In genomic region chr14:59296508-59296907, GRCh38 we compare ENCODE assay signal across 25 cellular contexts.
DNase-seq lines count a peak whose midpoint lies in the region; ATAC-seq and TF ChIP-seq lines count a peak whose summit lies in the region.
"Had no signal": no experiment of that assay in that cellular context is flagged by ENCODE, and none has a peak within 500 bp of the region (broad histone marks: within the 10 kb centered on the region; RNA-seq: fewer than 3 reads in every experiment).

No MANE protein-coding gene starts in this region.

- H3K4me1 ChIP-seq in right cardiac atrium (ENCODE audit: control insufficient read depth, insufficient read depth, low read length) (peaks cover 19% of the 10 kb centered on the region), heart right ventricle (peaks cover 15 to 91% (median 66%) of the 10 kb centered on the region in 9 donors), rectal smooth muscle tissue (ENCODE audit: control insufficient read depth, insufficient read depth, low read length) (peaks cover 20% of the 10 kb centered on the region)

- H3K9me3 ChIP-seq in right cardiac atrium (ENCODE audit: control insufficient read depth, low read length) (no peaks in the 10 kb centered on the region), heart right ventricle (no peaks in the 10 kb centered on the region)
- H3K9me3 ChIP-seq: HAP-1 had no signal

- DNase-seq in right cardiac atrium (no peak), heart right ventricle (no peak), NCI-H2196 (lab: John Stamatoyannopoulos, UW; ENCODE audit: unreplicated experiment) (no peak), epidermal melanocyte (ENCODE audit: insufficient read length, low spot score) (no peak)
- DNase-seq in natural killer cell treated with Interleukin-12 subunit alpha and Interleukin-12 subunit beta and Interleukin-15 and Interleukin-18, amount 100 ng/mL, for 72 hours (ENCODE audit: low spot score): no peak
- DNase-seq: activated CD4-positive, alpha-beta T cell treated with anti-CD3 and anti-CD28 coated beads for 36 hours; activated CD8-positive, alpha-beta memory T cell treated with anti-CD3 and anti-CD28 coated beads for 24 hours; activated gamma-delta T cell treated with Interleukin-2 at 50 U/mL for 16 hours; COR-L47; GF-D8; islet precursor cell; KG1; MM.1S; natural killer cell; NCI-H2029 treated with DMSO at 0.1 percent for 48 hours; NCI-H446; NCI-H774; stimulated activated CD4-positive, alpha-beta T cell treated with anti-CD3 and anti-CD28 coated beads, Interleukin-4, amount 100 ng/mL, for 24 hours; stimulated activated naive B cell treated with anti-CD40 and anti-IgM and Interleukin-4, amounts not matched to agents 10 μg/mL and 1 μg/mL and 100 μg/mL, for 72 hours had no signal

- peaks cover 30% of the 10 kb centered on the region for H3K36me3 Mint-ChIP-seq in brain
- peaks cover 15% of the 10 kb centered on the region for H3K36me3 Mint-ChIP-seq in natural killer cell treated with Interleukin-12 subunit alpha and Interleukin-12 subunit beta and Interleukin-15 and Interleukin-18, amount 100 ng/mL, for 72 hours
- H3K36me3 Mint-ChIP-seq: natural killer cell had no signal

- H3K27ac ChIP-seq in right cardiac atrium (ENCODE audit: low read length) (peak overlapping the region; percentile 72), heart right ventricle (peak overlapping the region in 4 of 10 donors; percentile 11 to 76 (median 20)), rectal smooth muscle tissue (ENCODE audit: low read depth, low read length) (peak overlapping the region; percentile 38)

- peaks cover 89% of the 10 kb centered on the region for H3K4me1 Mint-ChIP-seq in brain
- H3K4me1 Mint-ChIP-seq in natural killer cell treated with Interleukin-12 subunit alpha and Interleukin-12 subunit beta and Interleukin-15 and Interleukin-18, amount 100 ng/mL, for 72 hours (ENCODE audit: low read depth in 2 of 2): peaks cover 14 to 21% of the 10 kb centered on the region in 2 donors

- H3K27me3 Mint-ChIP-seq in brain: no peaks in the 10 kb centered on the region
- H3K27me3 Mint-ChIP-seq in natural killer cell treated with Interleukin-12 subunit alpha and Interleukin-12 subunit beta and Interleukin-15 and Interleukin-18, amount 100 ng/mL, for 72 hours: no peaks in the 10 kb centered on the region
- H3K27me3 Mint-ChIP-seq: activated CD4-positive, alpha-beta T cell treated with anti-CD3 and anti-CD28 coated beads for 36 hours; B cell; stimulated activated naive B cell treated with anti-CD40 and anti-IgM and Interleukin-4, amounts not matched to agents 10 μg/mL and 1 μg/mL and 100 μg/mL, for 72 hours had no signal

- WGBS in right cardiac atrium: 59% methylated on average over 2 of the region's 2 CpGs
- WGBS in heart right ventricle, 2 donors: 66 to 68% methylated on average over 2 of the region's 2 CpGs

- H3K27ac Mint-ChIP-seq in brain: peak overlapping the region in 3 of 5 experiments; percentile 0 to 10 (median 1)
- H3K27ac Mint-ChIP-seq in natural killer cell treated with Interleukin-12 subunit alpha and Interleukin-12 subunit beta and Interleukin-15 and Interleukin-18, amount 100 ng/mL, for 72 hours: no peak overlapping the region
- H3K27ac Mint-ChIP-seq: activated CD4-positive, alpha-beta T cell treated with anti-CD3 and anti-CD28 coated beads for 36 hours; B cell; stimulated activated naive B cell treated with anti-CD40 and anti-IgM and Interleukin-4, amounts not matched to agents 10 μg/mL and 1 μg/mL and 100 μg/mL, for 72 hours had no signal

- ATAC-seq in right cardiac atrium: no peak
- no peak for ATAC-seq in heart right ventricle
- ATAC-seq in natural killer cell treated with Interleukin-12 subunit alpha and Interleukin-12 subunit beta and Interleukin-15 and Interleukin-18, amount 100 ng/mL, for 72 hours: no peak
- no peak for ATAC-seq in HG02588 (IDR thresholded peaks at IDR 0.05; ENCODE audit: unreplicated experiment)
- ATAC-seq: activated CD4-positive, alpha-beta T cell treated with anti-CD3 and anti-CD28 coated beads for 36 hours; natural killer cell; SK-N-SH treated with all-trans-retinoic acid at 6 μM for 48 hours; stimulated activated naive B cell treated with anti-CD40 and anti-IgM and Interleukin-4, amounts not matched to agents 10 μg/mL and 1 μg/mL and 100 μg/mL, for 72 hours had no signal

- H3K4me3 Mint-ChIP-seq in brain: no peak overlapping the region
- H3K4me3 Mint-ChIP-seq in natural killer cell treated with Interleukin-12 subunit alpha and Interleukin-12 subunit beta and Interleukin-15 and Interleukin-18, amount 100 ng/mL, for 72 hours: no peak overlapping the region
- H3K4me3 Mint-ChIP-seq: activated CD4-positive, alpha-beta T cell treated with anti-CD3 and anti-CD28 coated beads for 36 hours; B cell; natural killer cell had no signal

- no peaks in the 10 kb centered on the region for H3K9me3 Mint-ChIP-seq in brain
- H3K9me3 Mint-ChIP-seq in natural killer cell treated with Interleukin-12 subunit alpha and Interleukin-12 subunit beta and Interleukin-15 and Interleukin-18, amount 100 ng/mL, for 72 hours: no peaks in the 10 kb centered on the region
- H3K9me3 Mint-ChIP-seq: natural killer cell; stimulated activated naive B cell treated with anti-CD40 and anti-IgM and Interleukin-4, amounts not matched to agents 10 μg/mL and 1 μg/mL and 100 μg/mL, for 72 hours had no signal

- TF ChIP-seq CTCF in heart right ventricle (IDR thresholded peaks at IDR 0.05): no peak
- TF ChIP-seq CTCF in brain (conservative IDR thresholded peaks at IDR 0.05): no peak

- no peak overlapping the region for H3K4me3 ChIP-seq in right cardiac atrium (ENCODE audit: low read length)
- H3K4me3 ChIP-seq in heart right ventricle: no peak overlapping the region
- no peak overlapping the region for H3K4me3 ChIP-seq in rectal smooth muscle tissue (ENCODE audit: low read length)
- H3K4me3 ChIP-seq: HAP-1 had no signal

- H3K36me3 ChIP-seq in heart right ventricle: peaks cover 0 to 18% (median 4%) of the 10 kb centered on the region in 9 donors
- H3K36me3 ChIP-seq in rectal smooth muscle tissue (ENCODE audit: control insufficient read depth, insufficient read depth, low read length): peaks cover 5% of the 10 kb centered on the region
- H3K36me3 ChIP-seq: HAP-1 had no signal

- H3K27me3 ChIP-seq in right cardiac atrium (ENCODE audit: control insufficient read depth, insufficient read depth): no peaks in the 10 kb centered on the region
- no peaks in the 10 kb centered on the region for H3K27me3 ChIP-seq in heart right ventricle
- no peaks in the 10 kb centered on the region for H3K27me3 ChIP-seq in rectal smooth muscle tissue (ENCODE audit: control insufficient read depth, insufficient read depth, low read length)

- H3K9ac ChIP-seq in rectal smooth muscle tissue (ENCODE audit: low read length): no peak overlapping the region

- intact Hi-C loops in right cardiac atrium (cut with DNase I) (no loop called here), heart right ventricle (cut with DNase I) (no loop called here)

Comparison
In these comparisons a context has a peak if more than half of its experiments do, and no peak if none do; other contexts are left out.
1. H3K27ac Mint-ChIP-seq: peak in brain (3 of 5); none in natural killer cell treated with Interleukin-12 subunit alpha and Interleukin-12 subunit beta and Interleukin-15 and Interleukin-18, amount 100 ng/mL, for 72 hours (0 of 2).